Comparison of ENCODE assay signal across 16 cellular contexts in the genomic region with DNA sequence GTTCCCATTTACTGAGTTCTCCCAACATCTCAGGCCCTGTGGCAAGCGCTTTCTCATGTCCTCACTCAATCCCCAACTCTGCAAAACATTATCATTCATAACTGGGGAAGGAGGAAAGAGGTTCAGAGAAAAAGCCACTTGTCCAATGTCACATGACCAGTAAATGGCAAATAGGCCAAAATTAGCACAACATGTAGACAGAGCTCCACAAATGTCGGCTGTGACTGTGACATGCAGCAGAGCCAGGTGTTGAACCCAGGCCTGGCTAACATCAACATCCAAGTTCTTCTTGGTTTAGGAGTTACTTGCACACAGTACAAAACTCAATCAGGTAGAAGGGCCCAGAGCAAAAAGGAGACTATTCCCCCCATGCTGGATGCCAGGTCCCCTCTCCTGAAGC. TPM values are rescaled to one million over a fixed set of nuclear protein-coding genes. Genes with fewer than 3 reads are reported as not detected.
DNase-seq lines count a peak whose midpoint lies in the region; FAIRE-seq and TF ChIP-seq lines count a peak whose summit lies in the region.
"Had no signal": no experiment of that assay in that cellular context is flagged by ENCODE, and none has a peak within 500 bp of the region (broad histone marks: within the 10 kb centered on the region; RNA-seq: fewer than 3 reads in every experiment).

No MANE protein-coding gene starts in this region.

- DNase-seq in adipocyte (ENCODE audit: low read depth) = no peak
- DNase-seq in H1 (ENCODE audit: low read depth in 1 of 2, low spot score in 2 of 2) = no peak
- DNase-seq in NCI-H1092 (lab: John Stamatoyannopoulos, UW) = no peak
- DNase-seq in GM10266 (ENCODE audit: extremely low spot score) = no peak
- no peak for DNase-seq in globus pallidus (ENCODE audit: low spot score)
- DNase-seq: activated CD4-positive, alpha-beta T cell treated with anti-CD3 and anti-CD28 coated beads, Interleukin-2, amount 50 U/mL, for 48 hours; foreskin melanocyte; MM.1S; NCI-H1694; NCI-H82; SIG-M5; stimulated activated CD4-positive, alpha-beta T cell treated with anti-CD3 and anti-CD28 coated beads, Interleukin-12 subunit alpha, Interleukin-12 subunit beta, amount 100 ng/mL, for 4 hours; T-helper 1 cell had no signal

- H3K18ac ChIP-seq in H1 (ENCODE audit: extremely low read depth, low read length) = no peak overlapping the region

- FAIRE-seq in H1 (lab: Jason Lieb, UNC) = no peak

- H3K56ac ChIP-seq in H1 (replicated peaks; ENCODE audit: insufficient read length, low read depth, low read length) = no peak overlapping the region

- no peak overlapping the region for H3K23ac ChIP-seq in H1 (ENCODE audit: insufficient read length)

- H3K79me2 ChIP-seq in H1 (ENCODE audit: control insufficient read depth in 1 of 2, insufficient read depth in 2 of 2, low read length in 2 of 2) = peaks cover 18 to 96% of the 10 kb centered on the region in 2 experiments

- no peak overlapping the region for H4K91ac ChIP-seq in H1 (replicated peaks; ENCODE audit: insufficient read length, low read length)

- H4K20me1 ChIP-seq in H1 (replicated peaks in 1 of 2; ENCODE audit: control insufficient read depth in 1 of 2, insufficient read depth in 2 of 2, low read length in 2 of 2) = peaks cover 5 to 23% of the 10 kb centered on the region in 2 experiments

- H3K23me2 ChIP-seq in H1 (ENCODE audit: low read depth, low read length) = no peaks in the 10 kb centered on the region

- no peak overlapping the region for H3K4me2 ChIP-seq in H1 (ENCODE audit: insufficient read depth in 1 of 2, low read depth in 2 of 2, low read length in 2 of 2)

- POLR2A ChIA-PET in H1 (lab: Charles Lee; ENCODE audit: partially characterized antibody) = interaction anchor here (4.6 kb wide), 1 partner anchor 7 kb away, joined by 25 read pairs; no protein-coding TSS in a partner anchor

- H3K4ac ChIP-seq in H1 (replicated peaks; ENCODE audit: insufficient read length, low read depth, low read length) = no peak overlapping the region

- TF ChIP-seq EP300 in H1 (IDR thresholded peaks at IDR 0.05; ENCODE audit: borderline replicate concordance in 1 of 2, low read depth in 2 of 2, low read length in 2 of 2) = no peak

- no peaks in the 10 kb centered on the region for H3K27me3 ChIP-seq in adipocyte (replicated peaks; ENCODE audit: control insufficient read depth, insufficient read depth, low read length)
- H3K27me3 ChIP-seq in H1 (replicated peaks in 1 of 4; ENCODE audit: control insufficient read depth in 3 of 4, extremely low read depth in 1 of 4, insufficient read depth in 3 of 4, low read length in 3 of 4) = no peaks in the 10 kb centered on the region
- H3K27me3 ChIP-seq in subcutaneous abdominal adipose tissue (ENCODE audit: control insufficient read depth in 5 of 5, insufficient read depth in 4 of 5, low read length in 5 of 5) = no peaks in the 10 kb centered on the region

- H3K36me3 ChIP-seq in adipocyte (ENCODE audit: control insufficient read depth, insufficient read depth, low read length, severe bottlenecking) (peaks cover 33% of the 10 kb centered on the region), H1 (ENCODE audit: control insufficient read depth in 2 of 4, insufficient read depth in 4 of 4, low read length in 3 of 4) (peaks cover 4 to 21% (median 8%) of the 10 kb centered on the region in 4 experiments; a peak in 6 of 8 replicates), mesodermal cell (ENCODE audit: control insufficient read depth, insufficient read depth, low read length) (peaks cover 71% of the 10 kb centered on the region), subcutaneous abdominal adipose tissue (ENCODE audit: control insufficient read depth in 5 of 5, insufficient read depth in 5 of 5, low read length in 5 of 5) (peaks cover 0 to 42% (median 37%) of the 10 kb centered on the region in 5 donors)

- H2AFZ ChIP-seq in H1 (ENCODE audit: low read length) = no peak overlapping the region

- no peak overlapping the region for H4K5ac ChIP-seq in H1 (ENCODE audit: insufficient read length, low read depth, low read length)

- peak overlapping the region; percentile 20 for H3K9ac ChIP-seq in adipocyte (ENCODE audit: low read length)
- H3K9ac ChIP-seq in H1 (replicated peaks in 1 of 4; ENCODE audit: extremely low read depth in 1 of 4, low read depth in 3 of 4, low read length in 3 of 4) = no peak overlapping the region
- H3K9ac ChIP-seq in subcutaneous abdominal adipose tissue (ENCODE audit: low read length in 5 of 5) = peak overlapping the region in 2 of 5 donors; percentile 23 to 51

- TF ChIP-seq CTCF in H1 (IDR thresholded peaks at IDR 0.05; ENCODE audit: control extremely low read depth in 1 of 3, insufficient read depth in 1 of 3, low read depth in 1 of 3, low read length in 3 of 3) = no peak
- TF ChIP-seq CTCF in GM10266 (IDR thresholded peaks at IDR 0.05; ENCODE audit: control insufficient read depth, insufficient read depth, low read depth, missing control alignments) = no peak

- no peak overlapping the region for H2BK20ac ChIP-seq in H1 (ENCODE audit: low read length)

- CTCF ChIA-PET in H1 (lab: Charles Lee; ENCODE audit: partially characterized antibody) = interaction anchor here (1.9 to 19.5 kb wide), 2 partner anchors 16 to 35 kb away, joined by 8 to 245 read pairs; no protein-coding TSS in a partner anchor

- H3K9me3 ChIP-seq in adipocyte (ENCODE audit: control insufficient read depth, low read length) (no peaks in the 10 kb centered on the region), H1 (ENCODE audit: insufficient read depth in 2 of 2, low read depth in 1 of 2, low read length in 1 of 2) (no peaks in the 10 kb centered on the region), mesodermal cell (ENCODE audit: control insufficient read depth, low read length) (no peaks in the 10 kb centered on the region), subcutaneous abdominal adipose tissue (ENCODE audit: control insufficient read depth in 5 of 5, low read length in 5 of 5) (no peaks in the 10 kb centered on the region)

- 0 out of 2 replicates have a peak overlapping the region, but pooled peaks have one; percentile 28 for H2BK5ac ChIP-seq in H1 (ENCODE audit: low read depth, low read length)

- H3K4me3 ChIP-seq in adipocyte (ENCODE audit: low read length) (no peak overlapping the region), H1 (ENCODE audit: extremely low read depth in 1 of 4, insufficient read depth in 2 of 4, low read depth in 3 of 4, low read length in 4 of 4) (no peak overlapping the region), mesodermal cell (ENCODE audit: extremely low read depth, insufficient read depth, low read length, poor library complexity, severe bottlenecking) (no peak overlapping the region), subcutaneous abdominal adipose tissue (ENCODE audit: low read depth in 1 of 5, low read length in 5 of 5) (peak overlapping the region in 1 of 5 donors; percentile 37)

- H3K14ac ChIP-seq in H1 (ENCODE audit: insufficient read length) = no peak overlapping the region

- H2BK12ac ChIP-seq in H1 (ENCODE audit: low read depth, low read length) = no peak overlapping the region

- peaks cover 73% of the 10 kb centered on the region for H3K4me1 ChIP-seq in adipocyte (ENCODE audit: control insufficient read depth, insufficient read depth, low read length)
- H3K4me1 ChIP-seq in H1 (replicated peaks in 1 of 4; ENCODE audit: control insufficient read depth in 3 of 4, insufficient read depth in 4 of 4, low read length in 3 of 4) = peaks cover 21 to 35% (median 25%) of the 10 kb centered on the region in 4 experiments
- H3K4me1 ChIP-seq in mesodermal cell (ENCODE audit: control insufficient read depth, insufficient read depth, low read length, poor library complexity, severe bottlenecking) = peaks cover 56% of the 10 kb centered on the region
- H3K4me1 ChIP-seq in subcutaneous abdominal adipose tissue (ENCODE audit: control insufficient read depth in 5 of 5, insufficient read depth in 5 of 5, low read length in 5 of 5) = peaks cover 52 to 95% (median 91%) of the 10 kb centered on the region in 5 donors

- H2AK5ac ChIP-seq in H1 (ENCODE audit: low read depth, low read length) = no peak overlapping the region

- TF ChIP-seq POLR2A in H1 (IDR thresholded peaks at IDR 0.05; ENCODE audit: control extremely low read depth in 1 of 2, low read depth in 2 of 2, low read length in 2 of 2) = no peak

- TF ChIP-seq RAD21 in H1 (IDR thresholded peaks at IDR 0.05 in 1 of 2, conservative IDR thresholded peaks at IDR 0.05 in 1 of 2; ENCODE audit: low read depth in 2 of 2, low read length in 2 of 2) = no peak

- 78% methylated on average over 2 of the region's 2 CpGs; no CpG with 5 or more reads in 1 of the 2 experiments for WGBS in H1 (ENCODE audit: extremely low coverage in 1 of 2, insufficient coverage in 1 of 2, insufficient read length in 1 of 2, insufficient replicate concordance in 2 of 2, low coverage in 1 of 2, low lambda C conversion rate in 2 of 2, missing lambda C conversion rate in 1 of 2), 2 experiments
- 100% methylated on average over 1 of the region's 2 CpGs for WGBS in mesodermal cell (ENCODE audit: insufficient coverage in 2 of 2), 2 experiments

- peaks cover 31% of the 10 kb centered on the region for H3K79me1 ChIP-seq in H1 (ENCODE audit: low read depth, low read length)

- H3K27ac ChIP-seq in H1 (ENCODE audit: low read depth, low read length) (no peak overlapping the region), mesodermal cell (ENCODE audit: low read depth, low read length, severe bottlenecking) (peak overlapping the region; percentile 23), subcutaneous abdominal adipose tissue (ENCODE audit: low read depth, low read length) (peak overlapping the region; percentile 61)
- H3K27ac ChIP-seq: VCaP had no signal

- H2BK15ac ChIP-seq in H1 (ENCODE audit: low read length) = 0 out of 2 replicates have a peak overlapping the region, but pooled peaks have one; percentile 38

- H4K8ac ChIP-seq in H1 (ENCODE audit: extremely low read depth, insufficient read depth, low read length) = no peak overlapping the region

- no peak overlapping the region for H2BK120ac ChIP-seq in H1 (replicated peaks; ENCODE audit: low read depth, low read length)

RNA-seq across cellular contexts. Expression of a gene that starts 10.8 kb away (rescaled TPM):
- total RNA-seq in H1 (2021; fragmentation: NEBNext Ultra II Directional; extraction: Animal tissue kit (Norgen Biotek cat#: 25700)) = 52.4 and 54.3 TPM in 2 replicates
- polyA plus RNA-seq in H1 (2011; rRNA removed) = 45.3 and 59.6 TPM in 2 replicates
- polyA plus RNA-seq in H1 (2011; cell fraction: cytosol; rRNA removed) = 47.2 TPM
- 64.7 TPM for polyA plus RNA-seq in H1 (2011; cell fraction: nucleus; rRNA removed)
- polyA plus RNA-seq in H1 (2012, experiment 1 of 2) = 35.2 to 45.9 TPM (median 38.3 TPM) in 4 replicates
- 22.6 TPM for polyA plus RNA-seq in H1 (2012, experiment 2 of 2)
- polyA plus RNA-seq in H1 (2013, experiment 1 of 2) = 30.1 TPM
- 33.7 TPM for polyA plus RNA-seq in H1 (2013, experiment 2 of 2)
- polyA minus RNA-seq in H1 (2011; rRNA and poly(A)+ RNA removed) = 113 and 125 TPM in 2 replicates
- 49.3 TPM for polyA minus RNA-seq in H1 (2011; cell fraction: cytosol; rRNA and poly(A)+ RNA removed)
- polyA minus RNA-seq in H1 (2011; cell fraction: nucleus; rRNA and poly(A)+ RNA removed) = 86.0 TPM
- 94.1 TPM for polyA plus RNA-seq in mesodermal cell (2013, experiment 1 of 2)
- polyA plus RNA-seq in mesodermal cell (2013, experiment 2 of 2) = 84.8 TPM

RNA-seq across cellular contexts. Expression of a gene that starts 11.1 kb away (rescaled TPM):
- 21.1 and 21.8 TPM in 2 replicates for total RNA-seq in H1 (2021; fragmentation: NEBNext Ultra II Directional; extraction: Animal tissue kit (Norgen Biotek cat#: 25700))
- polyA plus RNA-seq in H1 (2011; rRNA removed) = 14.0 and 17.1 TPM in 2 replicates
- polyA plus RNA-seq in H1 (2011; cell fraction: cytosol; rRNA removed) = 15.4 TPM
- 42.4 TPM for polyA plus RNA-seq in H1 (2011; cell fraction: nucleus; rRNA removed)
- 13.8 to 15.2 TPM (median 14.2 TPM) in 4 replicates for polyA plus RNA-seq in H1 (2012, experiment 1 of 2)
- 6.5 TPM for polyA plus RNA-seq in H1 (2012, experiment 2 of 2)
- polyA plus RNA-seq in H1 (2013, experiment 1 of 2) = 14.9 TPM
- polyA plus RNA-seq in H1 (2013, experiment 2 of 2) = 15.1 TPM
- polyA minus RNA-seq in H1 (2011; rRNA and poly(A)+ RNA removed) = 29.4 and 36.8 TPM in 2 replicates
- polyA minus RNA-seq in H1 (2011; cell fraction: cytosol; rRNA and poly(A)+ RNA removed) = 13.9 TPM
- 40.1 TPM for polyA minus RNA-seq in H1 (2011; cell fraction: nucleus; rRNA and poly(A)+ RNA removed)
- polyA plus RNA-seq in mesodermal cell (2013, experiment 1 of 2) = 30.0 TPM
- 24.4 TPM for polyA plus RNA-seq in mesodermal cell (2013, experiment 2 of 2)
